In the genomic region with DNA sequence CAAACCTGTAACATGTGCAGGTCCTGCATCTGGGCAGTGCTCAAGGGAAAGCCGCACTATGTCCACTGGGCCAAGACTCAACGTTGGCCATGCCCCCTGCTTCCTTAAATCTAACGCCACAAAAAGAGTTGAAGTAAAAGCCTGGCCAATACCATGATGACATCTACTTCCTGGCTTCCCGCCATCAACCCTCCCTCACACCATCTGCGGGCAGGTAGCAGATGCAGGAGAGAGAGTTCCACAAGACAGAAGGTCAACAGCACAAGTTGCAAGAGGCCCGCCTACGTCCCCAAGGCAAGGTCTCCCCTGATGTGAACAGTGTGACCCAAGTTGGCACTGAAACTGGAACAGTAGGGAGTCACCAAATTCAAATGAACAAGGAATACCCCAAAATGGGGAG, we compare ENCODE assay signal across 1 cellular context.
TF ChIP-seq lines count a peak whose summit lies in the region.

No MANE protein-coding gene starts in this region.

TF ChIP-seq in WTC11, 78 proteins besides CTCF, POLR2A, EP300 and RAD21 (continued from another document):
- TF ChIP-seq, protein P1, sequence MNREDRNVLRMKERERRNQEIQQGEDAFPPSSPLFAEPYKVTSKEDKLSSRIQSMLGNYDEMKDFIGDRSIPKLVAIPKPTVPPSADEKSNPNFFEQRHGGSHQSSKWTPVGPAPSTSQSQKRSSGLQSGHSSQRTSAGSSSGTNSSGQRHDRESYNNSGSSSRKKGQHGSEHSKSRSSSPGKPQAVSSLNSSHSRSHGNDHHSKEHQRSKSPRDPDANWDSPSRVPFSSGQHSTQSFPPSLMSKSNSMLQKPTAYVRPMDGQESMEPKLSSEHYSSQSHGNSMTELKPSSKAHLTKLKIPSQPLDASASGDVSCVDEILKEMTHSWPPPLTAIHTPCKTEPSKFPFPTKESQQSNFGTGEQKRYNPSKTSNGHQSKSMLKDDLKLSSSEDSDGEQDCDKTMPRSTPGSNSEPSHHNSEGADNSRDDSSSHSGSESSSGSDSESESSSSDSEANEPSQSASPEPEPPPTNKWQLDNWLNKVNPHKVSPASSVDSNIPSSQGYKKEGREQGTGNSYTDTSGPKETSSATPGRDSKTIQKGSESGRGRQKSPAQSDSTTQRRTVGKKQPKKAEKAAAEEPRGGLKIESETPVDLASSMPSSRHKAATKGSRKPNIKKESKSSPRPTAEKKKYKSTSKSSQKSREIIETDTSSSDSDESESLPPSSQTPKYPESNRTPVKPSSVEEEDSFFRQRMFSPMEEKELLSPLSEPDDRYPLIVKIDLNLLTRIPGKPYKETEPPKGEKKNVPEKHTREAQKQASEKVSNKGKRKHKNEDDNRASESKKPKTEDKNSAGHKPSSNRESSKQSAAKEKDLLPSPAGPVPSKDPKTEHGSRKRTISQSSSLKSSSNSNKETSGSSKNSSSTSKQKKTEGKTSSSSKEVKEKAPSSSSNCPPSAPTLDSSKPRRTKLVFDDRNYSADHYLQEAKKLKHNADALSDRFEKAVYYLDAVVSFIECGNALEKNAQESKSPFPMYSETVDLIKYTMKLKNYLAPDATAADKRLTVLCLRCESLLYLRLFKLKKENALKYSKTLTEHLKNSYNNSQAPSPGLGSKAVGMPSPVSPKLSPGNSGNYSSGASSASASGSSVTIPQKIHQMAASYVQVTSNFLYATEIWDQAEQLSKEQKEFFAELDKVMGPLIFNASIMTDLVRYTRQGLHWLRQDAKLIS (CRISPR knock-in tag; IDR thresholded peaks at IDR 0.05; ENCODE audit: borderline replicate concordance): no peak
- TF ChIP-seq ELF4 (CRISPR knock-in tag; IDR thresholded peaks at IDR 0.05; ENCODE audit: low read depth) (no peak), E2F4 (CRISPR knock-in tag; IDR thresholded peaks at IDR 0.05; ENCODE audit: borderline replicate concordance, low read depth) (no peak), TCF7 (CRISPR knock-in tag; IDR thresholded peaks at IDR 0.05; ENCODE audit: low read depth) (no peak), NFATC4 (CRISPR knock-in tag; IDR thresholded peaks at IDR 0.05) (no peak), FOXJ3 (CRISPR knock-in tag; IDR thresholded peaks at IDR 0.05; ENCODE audit: borderline replicate concordance) (no peak), ZNF281 (CRISPR knock-in tag; IDR thresholded peaks at IDR 0.05) (no peak), TP53 (CRISPR knock-in tag; IDR thresholded peaks at IDR 0.05) (no peak), ZNF671 (CRISPR knock-in tag; IDR thresholded peaks at IDR 0.05) (no peak), ZNF138 (CRISPR knock-in tag; conservative IDR thresholded peaks at IDR 0.05) (no peak), PRRX2 (CRISPR knock-in tag; IDR thresholded peaks at IDR 0.05) (no peak), NFYB (CRISPR knock-in tag; conservative IDR thresholded peaks at IDR 0.05; ENCODE audit: low read depth) (no peak), ZSCAN18 (CRISPR knock-in tag; IDR thresholded peaks at IDR 0.05) (no peak)
- TF ChIP-seq, protein P2, sequence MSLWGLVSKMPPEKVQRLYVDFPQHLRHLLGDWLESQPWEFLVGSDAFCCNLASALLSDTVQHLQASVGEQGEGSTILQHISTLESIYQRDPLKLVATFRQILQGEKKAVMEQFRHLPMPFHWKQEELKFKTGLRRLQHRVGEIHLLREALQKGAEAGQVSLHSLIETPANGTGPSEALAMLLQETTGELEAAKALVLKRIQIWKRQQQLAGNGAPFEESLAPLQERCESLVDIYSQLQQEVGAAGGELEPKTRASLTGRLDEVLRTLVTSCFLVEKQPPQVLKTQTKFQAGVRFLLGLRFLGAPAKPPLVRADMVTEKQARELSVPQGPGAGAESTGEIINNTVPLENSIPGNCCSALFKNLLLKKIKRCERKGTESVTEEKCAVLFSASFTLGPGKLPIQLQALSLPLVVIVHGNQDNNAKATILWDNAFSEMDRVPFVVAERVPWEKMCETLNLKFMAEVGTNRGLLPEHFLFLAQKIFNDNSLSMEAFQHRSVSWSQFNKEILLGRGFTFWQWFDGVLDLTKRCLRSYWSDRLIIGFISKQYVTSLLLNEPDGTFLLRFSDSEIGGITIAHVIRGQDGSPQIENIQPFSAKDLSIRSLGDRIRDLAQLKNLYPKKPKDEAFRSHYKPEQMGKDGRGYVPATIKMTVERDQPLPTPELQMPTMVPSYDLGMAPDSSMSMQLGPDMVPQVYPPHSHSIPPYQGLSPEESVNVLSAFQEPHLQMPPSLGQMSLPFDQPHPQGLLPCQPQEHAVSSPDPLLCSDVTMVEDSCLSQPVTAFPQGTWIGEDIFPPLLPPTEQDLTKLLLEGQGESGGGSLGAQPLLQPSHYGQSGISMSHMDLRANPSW (CRISPR knock-in tag; conservative IDR thresholded peaks at IDR 0.05; ENCODE audit: low read depth): no peak
- TF ChIP-seq, protein P3, sequence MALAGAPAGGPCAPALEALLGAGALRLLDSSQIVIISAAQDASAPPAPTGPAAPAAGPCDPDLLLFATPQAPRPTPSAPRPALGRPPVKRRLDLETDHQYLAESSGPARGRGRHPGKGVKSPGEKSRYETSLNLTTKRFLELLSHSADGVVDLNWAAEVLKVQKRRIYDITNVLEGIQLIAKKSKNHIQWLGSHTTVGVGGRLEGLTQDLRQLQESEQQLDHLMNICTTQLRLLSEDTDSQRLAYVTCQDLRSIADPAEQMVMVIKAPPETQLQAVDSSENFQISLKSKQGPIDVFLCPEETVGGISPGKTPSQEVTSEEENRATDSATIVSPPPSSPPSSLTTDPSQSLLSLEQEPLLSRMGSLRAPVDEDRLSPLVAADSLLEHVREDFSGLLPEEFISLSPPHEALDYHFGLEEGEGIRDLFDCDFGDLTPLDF (CRISPR knock-in tag; IDR thresholded peaks at IDR 0.05): no peak
